In genomic region chr4:100016191-100016590, GRCh38 we compare ENCODE assay signal across 20 cellular contexts.
A peak's percentile ranks its signal among the peaks of the same experiment; 100 is the strongest.
DNase-seq lines count a peak whose midpoint lies in the region; ATAC-seq and TF ChIP-seq lines count a peak whose summit lies in the region.
"Had no signal": no experiment of that assay in that cellular context is flagged by ENCODE, and none has a peak within 500 bp of the region (broad histone marks: within the 10 kb centered on the region; RNA-seq: fewer than 3 reads in every experiment).

No MANE protein-coding gene starts in this region.

- ATAC-seq in GM21360 (IDR thresholded peaks at IDR 0.05; ENCODE audit: unreplicated experiment) (no peak), body of pancreas (no peak)

- 86 to 91% methylated on average over 3 of the region's 3 CpGs for WGBS in lower leg skin, 2 donors
- WGBS in body of pancreas, 2 donors: 81% methylated on average over 3 of the region's 3 CpGs

- H3K9me3 ChIP-seq in body of pancreas: no peaks in the 10 kb centered on the region
- H3K9me3 ChIP-seq: Caco-2, HAP-1, SJSA1 had no signal

- H3K4me3 ChIP-seq in astrocyte of the cerebellum (ENCODE audit: low read depth, low read length): no peak overlapping the region
- H3K4me3 ChIP-seq in fibroblast of villous mesenchyme (ENCODE audit: low read depth, low read length): no peak overlapping the region
- no peak overlapping the region for H3K4me3 ChIP-seq in lower leg skin (ENCODE audit: low read depth, poor library complexity, severe bottlenecking)
- no peak overlapping the region for H3K4me3 ChIP-seq in body of pancreas
- H3K4me3 ChIP-seq: HAP-1, PC-9, SJSA1 had no signal

- no peak overlapping the region for H3K27ac ChIP-seq in body of pancreas
- H3K27ac ChIP-seq: PC-9, SJSA1 had no signal

- in situ Hi-C loops in astrocyte of the cerebellum (cut with HindIII; ENCODE audit: low sequenced_read_pairs): no loop called here
- in situ Hi-C loops in GM13977 (cut with MboI; ENCODE audit: low pct_unique_long_range_greater_than_20kb, low sequenced_read_pairs, unreplicated experiment): no loop called here

- no peaks in the 10 kb centered on the region for H3K27me3 ChIP-seq in body of pancreas
- H3K27me3 ChIP-seq: SJSA1 had no signal

- intact Hi-C loops in lower leg skin (cut with DNase I; ENCODE audit: low total_unique reads) (no loop called here), body of pancreas (cut with DNase I) (no loop called here)

- TF ChIP-seq POLR2A in lower leg skin (IDR thresholded peaks at IDR 0.05) (no peak), body of pancreas (IDR thresholded peaks at IDR 0.05) (no peak)

- TF ChIP-seq CTCF in AG09319 (IDR thresholded peaks at IDR 0.05; ENCODE audit: low read depth, low read length) (no peak; the same call in none of the 2 replicates), astrocyte of the cerebellum (IDR thresholded peaks at IDR 0.05; ENCODE audit: low read depth, low read length, missing control alignments) (no peak), fibroblast of villous mesenchyme (IDR thresholded peaks at IDR 0.05; ENCODE audit: insufficient read depth, low read depth, low read length) (no peak), lower leg skin (IDR thresholded peaks at IDR 0.05) (no peak), GM13977 (IDR thresholded peaks at IDR 0.05; ENCODE audit: extremely low read depth, insufficient read depth, missing control alignments) (no peak), body of pancreas (IDR thresholded peaks at IDR 0.05) (no peak)

- DNase-seq in AG09319 (ENCODE audit: extremely low read depth, low read depth) (peak; percentile 32), HCEC 1CT (peak; percentile 29), astrocyte of the cerebellum (ENCODE audit: low read depth) (peak; percentile 6), fibroblast of villous mesenchyme (ENCODE audit: low read depth) (peak; percentile 88), lower leg skin (ENCODE audit: low spot score in 2 of 2) (no peak), GM13977 (ENCODE audit: low spot score) (no peak), body of pancreas (no peak)
- DNase-seq: AML-193; Caco-2; CD4-positive, CD25-positive, alpha-beta regulatory T cell; Karpas-422; MM.1S; NCI-H1092 treated with DMSO at 0.1 percent for 48 hours; NCI-H2081 treated with DMSO at 0.1 percent for 48 hours; NCI-H510A; NCI-H82; PC-9 had no signal

- no peaks in the 10 kb centered on the region for H3K36me3 ChIP-seq in body of pancreas (replicated peaks in 1 of 2; ENCODE audit: insufficient read depth in 1 of 2, low read depth in 2 of 2)
- H3K36me3 ChIP-seq: HAP-1, SJSA1 had no signal

- no peaks in the 10 kb centered on the region for H3K4me1 ChIP-seq in body of pancreas
- H3K4me1 ChIP-seq: Caco-2, HAP-1 had no signal

Comparison
In these comparisons a context has a peak if more than half of its experiments do, and no peak if none do; other contexts are left out.
1. DNase-seq: peak in AG09319 (single experiment), HCEC 1CT (single experiment), astrocyte of the cerebellum (single experiment) and fibroblast of villous mesenchyme (single experiment); none in lower leg skin (0 of 2), GM13977 (single experiment) and body of pancreas (0 of 4).